Comparison of ENCODE assay signal across 19 cellular contexts in the genomic region with DNA sequence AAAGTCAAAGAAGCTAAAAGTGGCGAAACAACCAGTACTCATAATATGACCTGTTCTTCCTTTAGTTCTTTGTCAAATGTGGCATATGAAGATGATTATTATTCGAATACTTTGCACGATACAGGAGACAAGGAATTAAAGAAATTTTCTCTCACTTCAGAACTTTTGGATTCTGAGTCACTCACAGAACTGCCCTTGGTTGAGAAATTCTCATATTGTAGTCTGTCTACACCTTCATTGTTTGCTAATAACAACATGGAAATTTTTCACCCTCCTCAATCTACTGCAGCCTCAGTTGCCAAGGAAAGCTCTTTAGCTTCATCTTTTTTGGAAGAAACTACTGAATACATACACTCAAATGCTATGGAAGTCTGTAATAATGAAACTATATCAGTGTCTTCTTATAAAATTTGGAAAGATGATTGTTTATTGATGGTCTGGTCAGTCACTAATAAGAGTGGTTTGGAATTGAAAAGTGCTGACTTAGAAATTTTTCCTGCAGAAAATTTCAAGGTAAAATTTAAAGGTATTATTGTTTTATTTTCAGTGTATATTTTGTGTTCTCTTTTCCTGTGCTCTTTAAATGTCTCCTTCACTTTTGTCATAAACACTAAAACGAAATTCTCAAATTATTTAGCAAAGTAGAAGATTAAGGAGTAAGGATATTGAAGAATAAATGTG.
A peak's percentile ranks its signal among the peaks of the same experiment; 100 is the strongest.
DNase-seq lines count a peak whose midpoint lies in the region; ATAC-seq, FAIRE-seq and TF ChIP-seq lines count a peak whose summit lies in the region.
"Had no signal": no experiment of that assay in that cellular context is flagged by ENCODE, and none has a peak within 500 bp of the region (broad histone marks: within the 10 kb centered on the region; RNA-seq: fewer than 3 reads in every experiment).

No MANE protein-coding gene starts in this region.

- ATAC-seq in HepG2 (no peak), right lobe of liver (no peak)

- no peaks in the 10 kb centered on the region for H3K27me3 Mint-ChIP-seq in activated T-helper 2 cell treated with anti-CD3 and anti-CD28 coated beads, Interferon-gamma antibody, Interleukin-2, Interleukin-4, amounts not matched to agents 10 μg/mL and 5 μg/mL and 100 μg/mL, durations not matched to agents 14 hours and 24 hours and 36 hours (ENCODE audit: low read depth)
- H3K27me3 Mint-ChIP-seq: CD4-positive, alpha-beta T cell had no signal

- H3K4me2 ChIP-seq in HepG2 (ENCODE audit: low read depth, low read length): no peak overlapping the region
- H3K4me2 ChIP-seq in keratinocyte (ENCODE audit: control insufficient read depth, extremely low read depth, insufficient read depth, low read depth, low read length): no peak overlapping the region
- H3K4me2 ChIP-seq in hepatocyte: no peak overlapping the region

- no peaks in the 10 kb centered on the region for H3K9me1 ChIP-seq in keratinocyte (ENCODE audit: control insufficient read depth, extremely low read depth, insufficient read depth, low read length)

- intact Hi-C loops in HepG2 (cut with micrococcal nuclease; ENCODE audit: unreplicated experiment) (no loop called here), right lobe of liver (cut with DNase I) (no loop called here)
- intact Hi-C loops in activated T-helper 2 cell treated with anti-CD3 and anti-CD28 coated beads, Interferon-gamma antibody, Interleukin-2, Interleukin-4, amounts not matched to agents 10 μg/mL and 5 μg/mL and 100 μg/mL, durations not matched to agents 14 hours and 24 hours and 36 hours (cut with micrococcal nuclease): no loop called here

- no peak for TF ChIP-seq POLR2A in HepG2 (IDR thresholded peaks at IDR 0.05; ENCODE audit: insufficient read depth in 1 of 2, low read depth in 2 of 2, low read length in 2 of 2)
- TF ChIP-seq POLR2A in right lobe of liver (IDR thresholded peaks at IDR 0.05): no peak

- H3K27ac Mint-ChIP-seq in activated T-helper 2 cell treated with anti-CD3 and anti-CD28 coated beads, Interferon-gamma antibody, Interleukin-2, Interleukin-4, amounts not matched to agents 10 μg/mL and 5 μg/mL and 100 μg/mL, durations not matched to agents 14 hours and 24 hours and 36 hours: no peak overlapping the region
- H3K27ac Mint-ChIP-seq: CD4-positive, alpha-beta T cell; H9 had no signal

- H3K9me3 ChIP-seq in HepG2 (ENCODE audit: low read length) (no peaks in the 10 kb centered on the region), right lobe of liver (no peaks in the 10 kb centered on the region), keratinocyte (ENCODE audit: control insufficient read depth, low read depth, low read length) (no peaks in the 10 kb centered on the region), hepatocyte (ENCODE audit: low read depth) (no peaks in the 10 kb centered on the region), small intestine (ENCODE audit: control insufficient read depth, low read depth) (no peaks in the 10 kb centered on the region)
- H3K9me3 ChIP-seq: BE2C, Caco-2 had no signal

- no peak for TF ChIP-seq RAD21 in HepG2 (CRISPR knock-in tag; IDR thresholded peaks at IDR 0.05)

- H3K4me1 ChIP-seq in HepG2 (ENCODE audit: insufficient read depth, low read length) (no peaks in the 10 kb centered on the region), right lobe of liver (no peaks in the 10 kb centered on the region), keratinocyte (ENCODE audit: control insufficient read depth, extremely low read depth, insufficient read depth, low read length) (peaks cover 5% of the 10 kb centered on the region), hepatocyte (ENCODE audit: insufficient read depth) (no peaks in the 10 kb centered on the region), small intestine (ENCODE audit: control insufficient read depth in 2 of 2, insufficient read depth in 1 of 2, low read depth in 1 of 2, low read length in 1 of 2) (no peaks in the 10 kb centered on the region)
- H3K4me1 ChIP-seq: BE2C, Caco-2 had no signal

- FAIRE-seq in HepG2 (lab: Jason Lieb, UNC): no peak
- no peak for FAIRE-seq in keratinocyte (lab: Jason Lieb, UNC)
- FAIRE-seq in small intestine (lab: Jason Lieb, UNC): no peak
- FAIRE-seq: D721Med, GM12892, H1, HTR-8/SVneo had no signal

- H3K36me3 ChIP-seq in HepG2 (replicated peaks in 1 of 2; ENCODE audit: control insufficient read depth in 1 of 2, insufficient read depth in 2 of 2, low read length in 2 of 2): peaks cover 1 to 16% of the 10 kb centered on the region in 2 experiments; a peak in 3 of 5 replicates
- peaks cover 0 to 20% (median 2%) of the 10 kb centered on the region in 4 donors for H3K36me3 ChIP-seq in right lobe of liver
- H3K36me3 ChIP-seq in keratinocyte (ENCODE audit: control insufficient read depth in 2 of 2, extremely low read depth in 1 of 2, insufficient read depth in 2 of 2, low read length in 2 of 2): peaks cover 0 to 6% of the 10 kb centered on the region in 2 experiments
- peaks cover 5% of the 10 kb centered on the region for H3K36me3 ChIP-seq in hepatocyte (replicated peaks; ENCODE audit: insufficient read depth, low read depth)
- H3K36me3 ChIP-seq in small intestine (ENCODE audit: control insufficient read depth in 2 of 2, insufficient read depth in 2 of 2, low read length in 2 of 2): peaks cover 6 to 7% of the 10 kb centered on the region in 2 donors
- H3K36me3 ChIP-seq: BE2C had no signal

- CTCF ChIA-PET in HepG2 (lab: Yijun Ruan, JAX; ENCODE audit: low intra/inter-chr PET ratio, low total read pairs): no interaction called here

- H3K4me1 Mint-ChIP-seq in activated T-helper 2 cell treated with anti-CD3 and anti-CD28 coated beads, Interferon-gamma antibody, Interleukin-2, Interleukin-4, amounts not matched to agents 10 μg/mL and 5 μg/mL and 100 μg/mL, durations not matched to agents 14 hours and 24 hours and 36 hours (ENCODE audit: low read depth): no peaks in the 10 kb centered on the region
- H3K4me1 Mint-ChIP-seq: H9 had no signal

- no peak overlapping the region for H3K27ac ChIP-seq in HepG2 (ENCODE audit: extremely low read length, insufficient read depth, low read length)
- H3K27ac ChIP-seq in right lobe of liver: no peak overlapping the region
- peak overlapping the region; percentile 12 for H3K27ac ChIP-seq in keratinocyte (ENCODE audit: control insufficient read depth, insufficient read depth, low read length)
- no peak overlapping the region for H3K27ac ChIP-seq in hepatocyte
- no peak overlapping the region for H3K27ac ChIP-seq in small intestine (ENCODE audit: low read depth in 1 of 2, low read length in 1 of 2)
- H3K27ac ChIP-seq: C4-2B had no signal

- dilution Hi-C loops in keratinocyte (cut with MboI; ENCODE audit: extremely low pct_ligation_motif_present, low sequenced_read_pairs): no loop called here

- H3K9ac ChIP-seq in HepG2 (ENCODE audit: insufficient read depth, low read depth, low read length): no peak overlapping the region
- no peak overlapping the region for H3K9ac ChIP-seq in keratinocyte (ENCODE audit: control insufficient read depth, extremely low read depth, insufficient read depth, low read length)

- H3K79me2 ChIP-seq in HepG2 (ENCODE audit: insufficient read depth, low read length) (no peaks in the 10 kb centered on the region), keratinocyte (ENCODE audit: control insufficient read depth, insufficient read depth, low read length) (no peaks in the 10 kb centered on the region), hepatocyte (no peaks in the 10 kb centered on the region)

- POLR2A ChIA-PET in HepG2 (lab: Yijun Ruan, JAX): no interaction called here

- no TSS peak for BruUV-seq in HepG2 (replicated peaks; lab: Mats Ljungman, UMichigan)

- in situ Hi-C loops in HepG2 (cut with HindIII; ENCODE audit: extremely low pct_ligation_motif_present, low pct_unique_long_range_greater_than_20kb): no loop called here

- no peak for TF ChIP-seq CTCF in HepG2 (CRISPR knock-in tag; IDR thresholded peaks at IDR 0.05)
- TF ChIP-seq CTCF in right lobe of liver (IDR thresholded peaks at IDR 0.05): no peak
- no peak for TF ChIP-seq CTCF in epithelial cell of esophagus (IDR thresholded peaks at IDR 0.05; ENCODE audit: insufficient read depth, low read depth, low read length, missing control alignments)
- no peak for TF ChIP-seq CTCF in keratinocyte (optimal IDR thresholded peaks at IDR 0.05 in 1 of 3, IDR thresholded peaks at IDR 0.05 in 1 of 3, conservative IDR thresholded peaks at IDR 0.05 in 1 of 3; ENCODE audit: extremely low read depth in 1 of 3, insufficient read depth in 2 of 3, low read length in 3 of 3)
- no peak for TF ChIP-seq CTCF in hepatocyte (IDR thresholded peaks at IDR 0.05; ENCODE audit: poor library complexity)

- no peak for DNase-seq in HepG2 (ENCODE audit: low spot score)
- no peak for DNase-seq in right lobe of liver
- DNase-seq in epithelial cell of esophagus (ENCODE audit: low read depth): peak; percentile 28
- DNase-seq in keratinocyte (ENCODE audit: low read depth, low spot score): no peak
- DNase-seq in activated T-helper 2 cell treated with anti-CD3 and anti-CD28 coated beads, Interferon-gamma antibody, Interleukin-2, Interleukin-4, amounts not matched to agents 10 μg/mL and 5 μg/mL and 100 μg/mL, durations not matched to agents 14 hours and 24 hours and 36 hours (ENCODE audit: low spot score): no peak
- no peak for DNase-seq in hepatocyte (ENCODE audit: low spot score)
- DNase-seq in small intestine: no peak
- DNase-seq: ACHN; BE2C; Caco-2; CD4-positive, alpha-beta T cell; DMS79; GDM1; H9 had no signal

- no peaks in the 10 kb centered on the region for H3K9me3 Mint-ChIP-seq in activated T-helper 2 cell treated with anti-CD3 and anti-CD28 coated beads, Interferon-gamma antibody, Interleukin-2, Interleukin-4, amounts not matched to agents 10 μg/mL and 5 μg/mL and 100 μg/mL, durations not matched to agents 14 hours and 24 hours and 36 hours
- H3K9me3 Mint-ChIP-seq: CD4-positive, alpha-beta T cell; H9 had no signal

- WGBS in HepG2 (ENCODE audit: low lambda C conversion rate): 90% methylated on average over 4 of the region's 4 CpGs
- WGBS in right lobe of liver (ENCODE audit: insufficient coverage, low coverage, low lambda C conversion rate, missing lambda C conversion rate): 97% methylated on average over 4 of the region's 4 CpGs
- WGBS in hepatocyte (ENCODE audit: low lambda C conversion rate, missing lambda C conversion rate): 92% methylated on average over 4 of the region's 4 CpGs
- whole genome bisulfite sequencing in small intestine, 3 donors: 93 to 96% (median 96%) methylated on average over 4 of the region's 4 CpGs

- H3K4me3 Mint-ChIP-seq in activated T-helper 2 cell treated with anti-CD3 and anti-CD28 coated beads, Interferon-gamma antibody, Interleukin-2, Interleukin-4, amounts not matched to agents 10 μg/mL and 5 μg/mL and 100 μg/mL, durations not matched to agents 14 hours and 24 hours and 36 hours (ENCODE audit: low read depth): no peak overlapping the region
- H3K4me3 Mint-ChIP-seq: CD4-positive, alpha-beta T cell; H9 had no signal

- H3K27me3 ChIP-seq in HepG2 (ENCODE audit: control insufficient read depth in 1 of 2, insufficient read depth in 2 of 2, low read length in 2 of 2) (no peaks in the 10 kb centered on the region), right lobe of liver (no peaks in the 10 kb centered on the region), keratinocyte (ENCODE audit: control insufficient read depth, extremely low read depth, insufficient read depth, low read length) (no peaks in the 10 kb centered on the region), hepatocyte (no peaks in the 10 kb centered on the region), small intestine (ENCODE audit: control insufficient read depth in 2 of 2, insufficient read depth in 2 of 2, low read length in 2 of 2) (no peaks in the 10 kb centered on the region)
- H3K27me3 ChIP-seq: BE2C had no signal

- H3K4me3 ChIP-seq in HepG2 (replicated peaks in 1 of 3; ENCODE audit: insufficient read depth in 1 of 3, low read depth in 2 of 3, low read length in 3 of 3) (no peak overlapping the region), right lobe of liver (no peak overlapping the region), epithelial cell of esophagus (ENCODE audit: low read length) (no peak overlapping the region), keratinocyte (ENCODE audit: control insufficient read depth in 2 of 3, extremely low read depth in 1 of 3, insufficient read depth in 2 of 3, low read depth in 1 of 3, low read length in 3 of 3) (no peak overlapping the region), hepatocyte (no peak overlapping the region), small intestine (ENCODE audit: low read depth in 1 of 2, low read length in 2 of 2) (no peak overlapping the region)

- H3K9me2 ChIP-seq in hepatocyte (replicated peaks; ENCODE audit: insufficient read depth): no peaks in the 10 kb centered on the region

- H3K36me3 Mint-ChIP-seq in activated T-helper 2 cell treated with anti-CD3 and anti-CD28 coated beads, Interferon-gamma antibody, Interleukin-2, Interleukin-4, amounts not matched to agents 10 μg/mL and 5 μg/mL and 100 μg/mL, durations not matched to agents 14 hours and 24 hours and 36 hours (ENCODE audit: low read depth): peaks cover 46% of the 10 kb centered on the region

- TF ChIP-seq EP300 in HepG2 (IDR thresholded peaks at IDR 0.05; ENCODE audit: low read depth in 2 of 2, low read length in 2 of 2): no peak
- TF ChIP-seq EP300 in HepG2 (CRISPR knock-in tag; IDR thresholded peaks at IDR 0.05; ENCODE audit: borderline replicate concordance): no peak

- H2AFZ ChIP-seq in HepG2 (ENCODE audit: low read length): no peak overlapping the region
- no peak overlapping the region for H2AFZ ChIP-seq in keratinocyte (ENCODE audit: control insufficient read depth, low read length)
- no peak overlapping the region for H2AFZ ChIP-seq in hepatocyte

- H4K20me1 ChIP-seq in HepG2 (ENCODE audit: insufficient read depth, low read length) (no peaks in the 10 kb centered on the region), keratinocyte (ENCODE audit: control insufficient read depth, extremely low read depth, insufficient read depth, low read length) (no peaks in the 10 kb centered on the region), hepatocyte (ENCODE audit: insufficient read depth, poor library complexity, severe bottlenecking) (no peaks in the 10 kb centered on the region)
